Comparison of ENCODE assay signal across 16 cellular contexts in genomic region chr4:148118628-148119027, GRCh38.
"Had no signal": no experiment of that assay in that cellular context is flagged by ENCODE, and none has a peak within 500 bp of the region (broad histone marks: within the 10 kb centered on the region; RNA-seq: fewer than 3 reads in every experiment).

No MANE protein-coding gene starts in this region.

- H3K27ac ChIP-seq: body of pancreas, colonic mucosa, right lobe of liver, thoracic aorta had no signal

- H3K9me3 ChIP-seq: colonic mucosa, right lobe of liver had no signal

- H3K36me3 ChIP-seq: colonic mucosa had no signal

- DNase-seq: activated CD4-positive, alpha-beta T cell treated with anti-CD3 and anti-CD28 coated beads, Interleukin-2, amount 10 ng/mL, durations not matched to agents 7 days and 5 days; activated CD8-positive, alpha-beta memory T cell treated with anti-CD3 and anti-CD28 coated beads for 24 hours; activated naive CD8-positive, alpha-beta T cell treated with anti-CD3 and anti-CD28 coated beads for 36 hours; amygdala; body of pancreas; caudate nucleus; colonic mucosa; hippocampal formation; natural killer cell; occipital lobe; right lobe of liver; stimulated activated CD4-positive, alpha-beta T cell treated with anti-CD3 and anti-CD28 coated beads, Interleukin-1b, Interleukin-23, amount 100 ng/mL, for 48 hours had no signal

- H3K27me3 Mint-ChIP-seq: activated CD4-positive, alpha-beta T cell treated with anti-CD3 and anti-CD28 coated beads, Interleukin-2, amount 10 ng/mL, durations not matched to agents 7 days and 5 days; activated naive CD8-positive, alpha-beta T cell treated with anti-CD3 and anti-CD28 coated beads for 36 hours; progenitor cell of endocrine pancreas had no signal

- H3K4me1 Mint-ChIP-seq: activated CD4-positive, alpha-beta T cell treated with anti-CD3 and anti-CD28 coated beads, Interleukin-2, amount 10 ng/mL, durations not matched to agents 7 days and 5 days; natural killer cell had no signal

- H3K27me3 ChIP-seq: body of pancreas, colonic mucosa, right lobe of liver had no signal

- H3K27ac Mint-ChIP-seq: activated CD4-positive, alpha-beta T cell treated with anti-CD3 and anti-CD28 coated beads, Interleukin-2, amount 10 ng/mL, durations not matched to agents 7 days and 5 days; activated naive CD8-positive, alpha-beta T cell treated with anti-CD3 and anti-CD28 coated beads for 36 hours; natural killer cell; progenitor cell of endocrine pancreas; T-helper 2 cell treated with Interferon-gamma antibody and Interleukin-4, amounts not matched to agents 5 μg/mL and 100 μg/mL, for 36 hours had no signal

- H3K4me3 ChIP-seq: body of pancreas, colonic mucosa, right lobe of liver, thoracic aorta had no signal

- H3K4me1 ChIP-seq: body of pancreas, colonic mucosa had no signal

- H3K4me3 Mint-ChIP-seq: activated CD4-positive, alpha-beta T cell treated with anti-CD3 and anti-CD28 coated beads, Interleukin-2, amount 10 ng/mL, durations not matched to agents 7 days and 5 days; activated naive CD8-positive, alpha-beta T cell treated with anti-CD3 and anti-CD28 coated beads for 36 hours; natural killer cell; T-helper 2 cell treated with Interferon-gamma antibody and Interleukin-4, amounts not matched to agents 5 μg/mL and 100 μg/mL, for 36 hours had no signal

- ATAC-seq: body of pancreas, left lobe of liver, natural killer cell, right lobe of liver had no signal
